In the genomic region with DNA sequence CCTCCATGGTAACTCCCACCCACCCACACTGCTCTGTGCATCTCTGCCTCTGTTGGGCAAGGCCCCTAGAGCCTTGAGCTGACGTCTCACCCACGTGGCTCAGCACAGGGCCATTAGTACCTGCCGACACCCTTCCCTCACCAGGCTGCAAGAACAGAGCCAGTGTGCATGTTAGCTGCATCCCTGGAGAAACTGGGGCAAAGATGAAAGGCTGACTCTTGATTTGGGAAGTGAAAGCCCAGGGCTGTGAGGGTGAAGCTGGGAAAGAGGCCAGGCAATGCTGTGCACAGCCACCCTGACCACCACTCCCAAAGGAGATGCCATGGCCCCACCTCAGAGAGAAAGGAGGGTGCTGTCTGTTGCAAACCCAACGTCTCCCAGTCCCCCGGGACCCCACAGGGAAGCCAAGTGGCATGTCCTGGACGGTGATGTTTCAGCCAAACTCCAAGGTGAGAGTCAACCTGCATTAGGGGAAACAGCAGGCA, we compare ENCODE assay signal across 14 cellular contexts. TPM values are rescaled to one million over a fixed set of nuclear protein-coding genes. Genes with fewer than 3 reads are reported as not detected.
DNase-seq lines count a peak whose midpoint lies in the region; ATAC-seq and TF ChIP-seq lines count a peak whose summit lies in the region.
"Had no signal": no experiment of that assay in that cellular context is flagged by ENCODE, and none has a peak within 500 bp of the region (broad histone marks: within the 10 kb centered on the region; RNA-seq: fewer than 3 reads in every experiment).

No MANE protein-coding gene starts in this region.

- H3K4me1 ChIP-seq in heart right ventricle: peaks cover 9 to 59% (median 13%) of the 10 kb centered on the region in 9 donors
- peaks cover 69% of the 10 kb centered on the region for H3K4me1 ChIP-seq in SJSA1 (replicated peaks)
- H3K4me1 ChIP-seq in hepatocyte (ENCODE audit: insufficient read depth): peaks cover 7% of the 10 kb centered on the region

- no peak overlapping the region for H2AFZ ChIP-seq in hepatocyte

- no peak for TF ChIP-seq CTCF in heart right ventricle (IDR thresholded peaks at IDR 0.05)
- TF ChIP-seq CTCF in hepatocyte (IDR thresholded peaks at IDR 0.05; ENCODE audit: poor library complexity): no peak

- H3K4me2 ChIP-seq in hepatocyte: no peak overlapping the region

- intact Hi-C loops in Right ventricle myocardium superior (cut with DNase I) (no loop called here), heart right ventricle (cut with DNase I) (no loop called here)

- no peak overlapping the region for H3K4me3 ChIP-seq in heart right ventricle
- H3K4me3 ChIP-seq in SJSA1: no peak overlapping the region
- no peak overlapping the region for H3K4me3 ChIP-seq in hepatocyte
- H3K4me3 ChIP-seq: stomach had no signal

- no peaks in the 10 kb centered on the region for H3K79me2 ChIP-seq in hepatocyte

- ATAC-seq in Right ventricle myocardium superior (ENCODE audit: poor library complexity) (no peak), heart right ventricle (no peak)
- ATAC-seq: left lobe of liver had no signal

- H3K27ac ChIP-seq in heart right ventricle: peak overlapping the region in 1 of 10 donors; percentile 78
- H3K27ac ChIP-seq in SJSA1: peak overlapping the region; percentile 85
- H3K27ac ChIP-seq in hepatocyte: peak overlapping the region; percentile 40
- peak overlapping the region; percentile 61 for H3K27ac ChIP-seq in temporal lobe (ENCODE audit: low read depth, low read length)
- H3K27ac ChIP-seq: VCaP had no signal

- no peaks in the 10 kb centered on the region for H3K9me2 ChIP-seq in hepatocyte (replicated peaks; ENCODE audit: insufficient read depth)

- no peaks in the 10 kb centered on the region for H4K20me1 ChIP-seq in hepatocyte (ENCODE audit: insufficient read depth, poor library complexity, severe bottlenecking)

- no peaks in the 10 kb centered on the region for H3K27me3 ChIP-seq in heart right ventricle
- H3K27me3 ChIP-seq in SJSA1 (replicated peaks): no peaks in the 10 kb centered on the region
- H3K27me3 ChIP-seq in hepatocyte: no peaks in the 10 kb centered on the region
- H3K27me3 ChIP-seq: stomach had no signal

- 86 to 90% methylated on average over 6 of the region's 6 CpGs for WGBS in heart right ventricle, 2 donors
- 92% methylated on average over 6 of the region's 6 CpGs for WGBS in hepatocyte (ENCODE audit: low lambda C conversion rate, missing lambda C conversion rate)

- H3K9me3 ChIP-seq in heart right ventricle (no peaks in the 10 kb centered on the region), SJSA1 (replicated peaks) (no peaks in the 10 kb centered on the region), hepatocyte (ENCODE audit: low read depth) (no peaks in the 10 kb centered on the region)
- H3K9me3 ChIP-seq: stomach had no signal

- H3K36me3 ChIP-seq in heart right ventricle (no peaks in the 10 kb centered on the region), SJSA1 (no peaks in the 10 kb centered on the region), hepatocyte (replicated peaks; ENCODE audit: insufficient read depth, low read depth) (no peaks in the 10 kb centered on the region)
- H3K36me3 ChIP-seq: stomach had no signal

- DNase-seq in Right ventricle myocardium superior (peak; percentile 4), heart right ventricle (no peak), SJSA1 (ENCODE audit: low read depth in 1 of 2, low spot score in 2 of 2) (no peak), hepatocyte (ENCODE audit: low spot score) (no peak), DMS79 (lab: John Stamatoyannopoulos, UW) (no peak), NCI-H2029 treated with DMSO at 0.1 percent for 48 hours (lab: John Stamatoyannopoulos, UW) (no peak)
- DNase-seq in activated CD4-positive, alpha-beta T cell treated with anti-CD3 and anti-CD28 coated beads, Interleukin-2, amount 50 U/mL, for 48 hours: no peak
- DNase-seq: effector memory CD8-positive, alpha-beta T cell; NCI-H2081 treated with DMSO at 0.1 percent for 48 hours; NCI-H69; stomach had no signal

RNA-seq across cellular contexts. Expression of a gene that starts 20.0 kb away (rescaled TPM):
- total RNA-seq in Right ventricle myocardium superior (34.3 TPM), heart right ventricle (10 to 100 TPM; 15.8 to 49.2 (median 22.8) TPM), hepatocyte (13.8 and 22.5 TPM in 2 replicates), temporal lobe (21.9 TPM)
- polyA plus RNA-seq in heart right ventricle (10 to 100 TPM; 31.8 to 46.4 TPM), hepatocyte (37.4 and 39.1 TPM in 2 replicates)
- 56.8 and 60.3 TPM in 2 replicates for total RNA-seq in SJSA1 (2014; rRNA removed; shearing (Covaris generic))
